ENCODE assay signal across 26 cellular contexts in genomic region chr3:38046821-38047220, GRCh38. TPM values are rescaled to one million over a fixed set of nuclear protein-coding genes. Genes with fewer than 3 reads are reported as not detected.
DNase-seq lines count a peak whose midpoint lies in the region; ATAC-seq, FAIRE-seq and TF ChIP-seq lines count a peak whose summit lies in the region.
"Had no signal": no experiment of that assay in that cellular context is flagged by ENCODE, and none has a peak within 500 bp of the region (broad histone marks: within the 10 kb centered on the region; RNA-seq: fewer than 3 reads in every experiment).

No MANE protein-coding gene starts in this region.

- H3K4me3 ChIP-seq in GM12878 (no peak overlapping the region), HepG2 (replicated peaks in 1 of 3; ENCODE audit: insufficient read depth in 1 of 3, low read depth in 2 of 3, low read length in 3 of 3) (no peak overlapping the region)
- H3K4me3 ChIP-seq: BLaER1 had no signal

- POLR2A ChIA-PET in GM12878 (lab: Charles Lee) (no interaction called here), HepG2 (lab: Yijun Ruan, JAX) (no interaction called here)

- H3K9me3 ChIP-seq in GM12878 (replicated peaks; ENCODE audit: control insufficient read depth, insufficient read depth, low read length) (no peaks in the 10 kb centered on the region), HepG2 (ENCODE audit: low read length) (no peaks in the 10 kb centered on the region)
- H3K9me3 ChIP-seq: BE2C had no signal

- H3K9ac ChIP-seq in GM12878 (ENCODE audit: control insufficient read depth, insufficient read depth, low read length) (no peak overlapping the region), HepG2 (ENCODE audit: insufficient read depth, low read depth, low read length) (no peak overlapping the region)
- H3K9ac ChIP-seq: BLaER1 had no signal

- intact Hi-C loops in GM12878 (cut with micrococcal nuclease; ENCODE audit: unreplicated experiment): no loop called here
- intact Hi-C loops in HepG2 (cut with micrococcal nuclease; ENCODE audit: unreplicated experiment): no loop called here

- WGBS in GM12878 (ENCODE audit: insufficient coverage, insufficient replicate concordance, low lambda C conversion rate, missing lambda C conversion rate): 3% methylated on average over 2 of the region's 2 CpGs
- WGBS in HepG2 (ENCODE audit: low lambda C conversion rate): 21% methylated on average over 2 of the region's 2 CpGs

- ATAC-seq in GM12878 (no peak), HepG2 (no peak), GM19455 (IDR thresholded peaks at IDR 0.05; ENCODE audit: unreplicated experiment) (no peak)

- RAD21 ChIA-PET in GM12878 (lab: Charles Lee; ENCODE audit: unreplicated experiment): no interaction called here

- H3K36me3 ChIP-seq in GM12878 (ENCODE audit: control insufficient read depth in 2 of 2, insufficient read depth in 2 of 2, low read length in 1 of 2): no peaks in the 10 kb centered on the region
- H3K36me3 ChIP-seq in HepG2 (replicated peaks in 1 of 2; ENCODE audit: control insufficient read depth in 1 of 2, insufficient read depth in 2 of 2, low read length in 2 of 2): no peaks in the 10 kb centered on the region
- H3K36me3 ChIP-seq: BE2C, BLaER1 had no signal

- in situ Hi-C loops in GM12878 (cut with MboI): no loop called here
- in situ Hi-C loops in HepG2 (cut with HindIII; ENCODE audit: extremely low pct_ligation_motif_present, low pct_unique_long_range_greater_than_20kb): no loop called here

- SMC1A ChIA-PET in GM12878 (lab: Charles Lee; ENCODE audit: uncharacterized antibody, unreplicated experiment): no interaction called here

- no peak overlapping the region for H3K4me2 ChIP-seq in GM12878 (ENCODE audit: control insufficient read depth, insufficient read depth)
- no peak overlapping the region for H3K4me2 ChIP-seq in HepG2 (ENCODE audit: low read depth, low read length)
- H3K4me2 ChIP-seq: BLaER1 had no signal

- TF ChIP-seq POLR2A in GM12878 (IDR thresholded peaks at IDR 0.05; ENCODE audit: low read depth, low read length): no peak
- TF ChIP-seq POLR2A in HepG2 (IDR thresholded peaks at IDR 0.05; ENCODE audit: insufficient read depth in 1 of 2, low read depth in 2 of 2, low read length in 2 of 2): no peak

- BruUV-seq in GM12878 (replicated peaks; lab: Mats Ljungman, UMichigan) (no TSS peak), HepG2 (replicated peaks; lab: Mats Ljungman, UMichigan) (no TSS peak)

- DNase-seq in GM12878 (ENCODE audit: low read depth, low spot score) (no peak), HepG2 (ENCODE audit: low spot score) (no peak), LoVo (ENCODE audit: low spot score) (no peak)
- DNase-seq: 8988T; ACHN; BE2C; C1 segment of cervical spinal cord; CD4-positive, alpha-beta memory T cell; CD4-positive, CD25-positive, alpha-beta regulatory T cell; CD8-positive, alpha-beta memory T cell; COR-L47; DMS 273 treated with DMSO at 0.1 percent for 48 hours; DMS153; DMS53; DMS79; DND-41; EL; GDM1 had no signal

- TF ChIP-seq CTCF in GM12878 (IDR thresholded peaks at IDR 0.05 in 2 of 3, conservative IDR thresholded peaks at IDR 0.05 in 1 of 3; ENCODE audit: control insufficient read depth in 2 of 3, extremely low read depth in 1 of 3, insufficient read depth in 1 of 3, low read depth in 3 of 3, low read length in 3 of 3) (no peak), HepG2 (CRISPR knock-in tag; IDR thresholded peaks at IDR 0.05) (no peak)

- H3K27me3 ChIP-seq in GM12878 (replicated peaks in 1 of 2; ENCODE audit: control insufficient read depth in 2 of 2, insufficient read depth in 2 of 2, low read length in 1 of 2): no peaks in the 10 kb centered on the region; a peak in 1 of 4 replicates
- H3K27me3 ChIP-seq in HepG2 (ENCODE audit: control insufficient read depth in 1 of 2, insufficient read depth in 2 of 2, low read length in 2 of 2): peaks cover 0 to 17% of the 10 kb centered on the region in 2 experiments; a peak in 3 of 5 replicates
- H3K27me3 ChIP-seq: BE2C, BLaER1 had no signal

- no peak for TF ChIP-seq EP300 in GM12878 (IDR thresholded peaks at IDR 0.05; ENCODE audit: borderline replicate concordance in 1 of 2, control insufficient read depth in 1 of 2, low read depth in 2 of 2, low read length in 2 of 2)
- no peak for TF ChIP-seq EP300 in HepG2 (IDR thresholded peaks at IDR 0.05; ENCODE audit: low read depth in 2 of 2, low read length in 2 of 2)
- no peak for TF ChIP-seq EP300 in HepG2 (CRISPR knock-in tag; IDR thresholded peaks at IDR 0.05; ENCODE audit: borderline replicate concordance)

- H2AFZ ChIP-seq in GM12878 (ENCODE audit: control insufficient read depth, low read depth, low read length): no peak overlapping the region
- no peak overlapping the region for H2AFZ ChIP-seq in HepG2 (ENCODE audit: low read length)

- H3K79me2 ChIP-seq in GM12878 (ENCODE audit: control insufficient read depth, insufficient read depth, low read length) (no peaks in the 10 kb centered on the region), HepG2 (ENCODE audit: insufficient read depth, low read length) (no peaks in the 10 kb centered on the region)

- no peak for FAIRE-seq in GM12878 (lab: Jason Lieb, UNC)
- FAIRE-seq in HepG2 (lab: Jason Lieb, UNC): no peak
- FAIRE-seq: A204.1, GM12891, GM19239 had no signal

- TF ChIP-seq RAD21 in GM12878 (IDR thresholded peaks at IDR 0.05; ENCODE audit: insufficient read depth, low read depth, low read length): no peak
- TF ChIP-seq RAD21 in HepG2 (CRISPR knock-in tag; IDR thresholded peaks at IDR 0.05): no peak

- H4K20me1 ChIP-seq in GM12878 (ENCODE audit: control insufficient read depth, insufficient read depth) (no peaks in the 10 kb centered on the region), HepG2 (ENCODE audit: insufficient read depth, low read length) (no peaks in the 10 kb centered on the region)
- H4K20me1 ChIP-seq: BLaER1 had no signal

- H3K27ac ChIP-seq in GM12878 (ENCODE audit: control insufficient read depth, insufficient read depth) (no peak overlapping the region), HepG2 (ENCODE audit: extremely low read length, insufficient read depth, low read length) (no peak overlapping the region)
- H3K27ac ChIP-seq: BLaER1 had no signal

- H3K4me1 ChIP-seq in GM12878 (ENCODE audit: control insufficient read depth, insufficient read depth, low read length) (no peaks in the 10 kb centered on the region), HepG2 (ENCODE audit: insufficient read depth, low read length) (no peaks in the 10 kb centered on the region)
- H3K4me1 ChIP-seq: BE2C, BLaER1 had no signal

- CTCF ChIA-PET in GM12878 (lab: Yijun Ruan, JAX) (no interaction called here), HepG2 (lab: Yijun Ruan, JAX; ENCODE audit: low intra/inter-chr PET ratio, low total read pairs) (no interaction called here)

RNA-seq across cellular contexts. Expression of gene DLEC1, which starts 7.8 kb away (rescaled TPM):
- 1.2 and 4.2 TPM in 2 replicates for total RNA-seq in GM12878 (2013; cell fraction: nucleolus; rRNA removed)
- total RNA-seq in GM12878 (2014; rRNA removed) (not detected in 2 replicates), GM12878 (2014; rRNA removed; fragmentation: Illumina TruSeq; extraction: Trizol) (0.04 TPM in 1 of 2 replicates, not detected in the other), GM12878 (2021) (0.08 TPM in 2 replicates), HepG2 (2016; rRNA removed; fragmentation: Illumina TruSeq; extraction: Trizol) (not detected in 2 replicates)
- polyA plus RNA-seq in GM12878 (2011; ENCODE audit: low read depth): 0.05 TPM
- polyA plus RNA-seq in GM12878 (2011; rRNA removed) (0.03 and 0.05 TPM in 2 replicates), GM12878 (2014; fragmentation: Illumina TruSeq; extraction: Trizol) (not detected in 2 replicates), GM12878 (2014; fragmentation: Nextera tagmentation; extraction: Ambion mirVana) (under 1 TPM; 0.07 to 0.14 TPM), GM12878 (2014; rRNA removed) (0.03 and 0.04 TPM in 2 replicates), GM12878 (2016; fragmentation: Nextera tagmentation; extraction: Ambion mirVana) (under 1 TPM in 1 of 2 experiments, not detected in 1; 0.29 TPM), HepG2 (2011; rRNA removed) (0.09 and 0.13 TPM in 2 replicates)
- 0.02 and 0.03 TPM in 2 replicates for polyA plus RNA-seq in GM12878 (2011; cell fraction: cytosol; rRNA removed)
- 0.35 and 0.81 TPM in 2 replicates for polyA plus RNA-seq in GM12878 (2011; cell fraction: nucleus; rRNA removed)
- polyA plus RNA-seq in GM12878 (2012): 0.07 and 0.50 TPM in 2 replicates
- 0.07 and 0.21 TPM in 2 replicates for polyA minus RNA-seq in GM12878 (2011; rRNA and poly(A)+ RNA removed)
- not detected in 2 replicates for polyA minus RNA-seq in GM12878 (2011; cell fraction: cytosol; rRNA and poly(A)+ RNA removed)
- 0.10 and 3.7 TPM in 2 replicates for polyA minus RNA-seq in GM12878 (2011; cell fraction: nucleus; rRNA and poly(A)+ RNA removed)
- not detected in 2 replicates for total RNA-seq in HepG2 (2016; cell fraction: cytosol; rRNA removed; fragmentation: Illumina TruSeq; extraction: Trizol; ENCODE audit: low read depth)
- total RNA-seq in HepG2 (2016; cell fraction: insoluble cytoplasmic fraction; rRNA removed; fragmentation: Illumina TruSeq; extraction: Trizol): not detected in 2 replicates
- not detected in 2 replicates for total RNA-seq in HepG2 (2016; cell fraction: membrane; rRNA removed; fragmentation: Illumina TruSeq; extraction: Trizol)
- not detected in 2 replicates for total RNA-seq in HepG2 (2016; cell fraction: nucleus; rRNA removed; fragmentation: Illumina TruSeq; extraction: Trizol)
- polyA plus RNA-seq in HepG2 (2011; cell fraction: cytosol; rRNA removed): 0.01 TPM in 1 of 2 replicates, not detected in the other
- polyA plus RNA-seq in HepG2 (2011; cell fraction: nucleus; rRNA removed): 0.56 and 0.99 TPM in 2 replicates
- 0.47 and 0.54 TPM in 2 replicates for polyA plus RNA-seq in HepG2 (2012)
- not detected in 2 replicates for polyA plus RNA-seq in HepG2 (2016; cell fraction: cytosol; fragmentation: Illumina TruSeq; extraction: Trizol; ENCODE audit: low read depth)
- polyA plus RNA-seq in HepG2 (2016; cell fraction: insoluble cytoplasmic fraction; fragmentation: Illumina TruSeq; extraction: Trizol; ENCODE audit: low read depth): not detected in 2 replicates
- not detected in 2 replicates for polyA plus RNA-seq in HepG2 (2016; cell fraction: membrane; fragmentation: Illumina TruSeq; extraction: Trizol; ENCODE audit: low read depth)
- polyA plus RNA-seq in HepG2 (2016; cell fraction: nucleus; fragmentation: Illumina TruSeq; extraction: Trizol; ENCODE audit: insufficient read depth, low read depth): not detected in 2 replicates
- 0.40 TPM in 1 of 2 replicates, not detected in the other for polyA minus RNA-seq in HepG2 (2011; rRNA and poly(A)+ RNA removed; ENCODE audit: low replicate concordance)
- not detected in 2 replicates for polyA minus RNA-seq in HepG2 (2011; cell fraction: cytosol; rRNA and poly(A)+ RNA removed)
- polyA minus RNA-seq in HepG2 (2011; cell fraction: nucleus; rRNA and poly(A)+ RNA removed): 0.77 and 0.99 TPM in 2 replicates
- total RNA-seq: A673, Daoy, G401 had no signal

RNA-seq across cellular contexts. Expression of gene PLCD1, which starts 17.4 kb away (rescaled TPM):
- total RNA-seq in GM12878 (2013; cell fraction: nucleolus; rRNA removed): 3.8 and 5.4 TPM in 2 replicates
- total RNA-seq in GM12878 (2014; rRNA removed) (0.73 and 1.2 TPM in 2 replicates), GM12878 (2014; rRNA removed; fragmentation: Illumina TruSeq; extraction: Trizol) (0.55 and 0.89 TPM in 2 replicates), GM12878 (2021) (1.6 and 2.4 TPM in 2 replicates), HepG2 (2016; rRNA removed; fragmentation: Illumina TruSeq; extraction: Trizol) (10.1 and 11.4 TPM in 2 replicates)
- 5.4 TPM for polyA plus RNA-seq in GM12878 (2011; ENCODE audit: low read depth)
- polyA plus RNA-seq in GM12878 (2011; rRNA removed) (1.8 and 3.5 TPM in 2 replicates), GM12878 (2014; fragmentation: Illumina TruSeq; extraction: Trizol) (0.32 and 1.0 TPM in 2 replicates), GM12878 (2014; fragmentation: Nextera tagmentation; extraction: Ambion mirVana) (under 1 TPM in 1 of 2 experiments, not detected in 1; 0.20 TPM), GM12878 (2014; rRNA removed) (1.5 and 3.9 TPM in 2 replicates), GM12878 (2016; fragmentation: Nextera tagmentation; extraction: Ambion mirVana) (1 to 10 TPM; 1.2 to 2.0 TPM), HepG2 (2011; rRNA removed) (12.4 and 12.8 TPM in 2 replicates)
- polyA plus RNA-seq in GM12878 (2011; cell fraction: cytosol; rRNA removed): 3.6 and 4.2 TPM in 2 replicates
- 12.2 and 13.7 TPM in 2 replicates for polyA plus RNA-seq in GM12878 (2011; cell fraction: nucleus; rRNA removed)
- polyA plus RNA-seq in GM12878 (2012): 3.9 and 5.8 TPM in 2 replicates
- polyA minus RNA-seq in GM12878 (2011; rRNA and poly(A)+ RNA removed): 4.3 and 4.8 TPM in 2 replicates
- polyA minus RNA-seq in GM12878 (2011; cell fraction: cytosol; rRNA and poly(A)+ RNA removed): 3.6 and 4.5 TPM in 2 replicates
- polyA minus RNA-seq in GM12878 (2011; cell fraction: nucleus; rRNA and poly(A)+ RNA removed): 3.1 and 6.9 TPM in 2 replicates
- 2.1 and 3.6 TPM in 2 replicates for total RNA-seq in HepG2 (2016; cell fraction: cytosol; rRNA removed; fragmentation: Illumina TruSeq; extraction: Trizol; ENCODE audit: low read depth)
- total RNA-seq in HepG2 (2016; cell fraction: insoluble cytoplasmic fraction; rRNA removed; fragmentation: Illumina TruSeq; extraction: Trizol): 9.3 and 12.3 TPM in 2 replicates
- total RNA-seq in HepG2 (2016; cell fraction: membrane; rRNA removed; fragmentation: Illumina TruSeq; extraction: Trizol): 4.6 and 5.7 TPM in 2 replicates
- total RNA-seq in HepG2 (2016; cell fraction: nucleus; rRNA removed; fragmentation: Illumina TruSeq; extraction: Trizol): 8.0 and 8.9 TPM in 2 replicates
- polyA plus RNA-seq in HepG2 (2011; cell fraction: cytosol; rRNA removed): 7.2 and 10.7 TPM in 2 replicates
- polyA plus RNA-seq in HepG2 (2011; cell fraction: nucleus; rRNA removed): 30.9 and 33.2 TPM in 2 replicates
- polyA plus RNA-seq in HepG2 (2012): 10.6 and 11.1 TPM in 2 replicates
- 2.2 and 2.7 TPM in 2 replicates for polyA plus RNA-seq in HepG2 (2016; cell fraction: cytosol; fragmentation: Illumina TruSeq; extraction: Trizol; ENCODE audit: low read depth)
- polyA plus RNA-seq in HepG2 (2016; cell fraction: insoluble cytoplasmic fraction; fragmentation: Illumina TruSeq; extraction: Trizol; ENCODE audit: low read depth): 6.8 and 9.0 TPM in 2 replicates
- 3.9 and 5.6 TPM in 2 replicates for polyA plus RNA-seq in HepG2 (2016; cell fraction: membrane; fragmentation: Illumina TruSeq; extraction: Trizol; ENCODE audit: low read depth)
- 13.4 and 22.2 TPM in 2 replicates for polyA plus RNA-seq in HepG2 (2016; cell fraction: nucleus; fragmentation: Illumina TruSeq; extraction: Trizol; ENCODE audit: insufficient read depth, low read depth)
- 2.2 and 34.5 TPM in 2 replicates for polyA minus RNA-seq in HepG2 (2011; rRNA and poly(A)+ RNA removed; ENCODE audit: low replicate concordance)
- polyA minus RNA-seq in HepG2 (2011; cell fraction: cytosol; rRNA and poly(A)+ RNA removed): 11.5 and 15.0 TPM in 2 replicates
- polyA minus RNA-seq in HepG2 (2011; cell fraction: nucleus; rRNA and poly(A)+ RNA removed): 8.4 and 11.8 TPM in 2 replicates

RNA-seq across cellular contexts. Expression of gene VILL, which starts 56.2 kb away (rescaled TPM):
- total RNA-seq in GM12878 (2013; cell fraction: nucleolus; rRNA removed): 18.9 TPM in 2 replicates
- total RNA-seq in GM12878 (2014; rRNA removed) (3.4 and 3.9 TPM in 2 replicates), GM12878 (2014; rRNA removed; fragmentation: Illumina TruSeq; extraction: Trizol) (1.3 and 1.9 TPM in 2 replicates), GM12878 (2021) (3.7 and 4.1 TPM in 2 replicates), HepG2 (2016; rRNA removed; fragmentation: Illumina TruSeq; extraction: Trizol) (3.2 and 4.0 TPM in 2 replicates)
- polyA plus RNA-seq in GM12878 (2011; ENCODE audit: low read depth): 3.8 TPM
- polyA plus RNA-seq in GM12878 (2011; rRNA removed) (3.1 and 5.4 TPM in 2 replicates), GM12878 (2014; fragmentation: Illumina TruSeq; extraction: Trizol) (0.41 and 1.4 TPM in 2 replicates), GM12878 (2014; fragmentation: Nextera tagmentation; extraction: Ambion mirVana) (under 1 TPM in 1 of 2 experiments, not detected in 1; 0.15 TPM), GM12878 (2014; rRNA removed) (4.2 and 4.3 TPM in 2 replicates), GM12878 (2016; fragmentation: Nextera tagmentation; extraction: Ambion mirVana) (1 to 10 TPM; 2.1 TPM), HepG2 (2011; rRNA removed) (5.3 and 7.5 TPM in 2 replicates)
- 7.7 and 8.5 TPM in 2 replicates for polyA plus RNA-seq in GM12878 (2011; cell fraction: cytosol; rRNA removed)
- 44.3 and 44.4 TPM in 2 replicates for polyA plus RNA-seq in GM12878 (2011; cell fraction: nucleus; rRNA removed)
- polyA plus RNA-seq in GM12878 (2012): 5.6 and 5.9 TPM in 2 replicates
- 7.5 and 18.4 TPM in 2 replicates for polyA minus RNA-seq in GM12878 (2011; rRNA and poly(A)+ RNA removed)
- 2.8 and 3.2 TPM in 2 replicates for polyA minus RNA-seq in GM12878 (2011; cell fraction: cytosol; rRNA and poly(A)+ RNA removed)
- 14.3 and 19.2 TPM in 2 replicates for polyA minus RNA-seq in GM12878 (2011; cell fraction: nucleus; rRNA and poly(A)+ RNA removed)
- 4.3 and 5.3 TPM in 2 replicates for total RNA-seq in HepG2 (2016; cell fraction: cytosol; rRNA removed; fragmentation: Illumina TruSeq; extraction: Trizol; ENCODE audit: low read depth)
- total RNA-seq in HepG2 (2016; cell fraction: insoluble cytoplasmic fraction; rRNA removed; fragmentation: Illumina TruSeq; extraction: Trizol): 2.3 and 4.1 TPM in 2 replicates
- total RNA-seq in HepG2 (2016; cell fraction: membrane; rRNA removed; fragmentation: Illumina TruSeq; extraction: Trizol): 3.3 and 5.4 TPM in 2 replicates
- 2.0 and 2.1 TPM in 2 replicates for total RNA-seq in HepG2 (2016; cell fraction: nucleus; rRNA removed; fragmentation: Illumina TruSeq; extraction: Trizol)
- polyA plus RNA-seq in HepG2 (2011; cell fraction: cytosol; rRNA removed): 5.6 and 9.0 TPM in 2 replicates
- 8.6 and 9.9 TPM in 2 replicates for polyA plus RNA-seq in HepG2 (2011; cell fraction: nucleus; rRNA removed)
- 2.1 and 2.6 TPM in 2 replicates for polyA plus RNA-seq in HepG2 (2012)
- polyA plus RNA-seq in HepG2 (2016; cell fraction: cytosol; fragmentation: Illumina TruSeq; extraction: Trizol; ENCODE audit: low read depth): 4.2 and 6.5 TPM in 2 replicates
- polyA plus RNA-seq in HepG2 (2016; cell fraction: insoluble cytoplasmic fraction; fragmentation: Illumina TruSeq; extraction: Trizol; ENCODE audit: low read depth): 2.0 and 2.3 TPM in 2 replicates
- 3.5 and 5.1 TPM in 2 replicates for polyA plus RNA-seq in HepG2 (2016; cell fraction: membrane; fragmentation: Illumina TruSeq; extraction: Trizol; ENCODE audit: low read depth)
- 2.0 and 2.9 TPM in 2 replicates for polyA plus RNA-seq in HepG2 (2016; cell fraction: nucleus; fragmentation: Illumina TruSeq; extraction: Trizol; ENCODE audit: insufficient read depth, low read depth)
- polyA minus RNA-seq in HepG2 (2011; rRNA and poly(A)+ RNA removed; ENCODE audit: low replicate concordance): 1.2 and 3.8 TPM in 2 replicates
- 0.89 TPM in 1 of 2 replicates, not detected in the other for polyA minus RNA-seq in HepG2 (2011; cell fraction: cytosol; rRNA and poly(A)+ RNA removed)
- polyA minus RNA-seq in HepG2 (2011; cell fraction: nucleus; rRNA and poly(A)+ RNA removed): 6.2 and 7.3 TPM in 2 replicates

Comparison
In these comparisons a context has a peak if more than half of its experiments do, and no peak if none do; other contexts are left out.
1. Of the 75 proteins assayed by ChIP-seq in both HepG2 and GM12878: peak only in HepG2: none; only in GM12878: none; in both: RAD51; in neither: 73; mixed calls (peak in some experiments, not most) for 1.